Comparison of ENCODE assay signal across 19 cellular contexts in genomic region chr9:19442240-19442639, GRCh38. TPM values are rescaled to one million over a fixed set of nuclear protein-coding genes. Genes with fewer than 3 reads are reported as not detected.
DNase-seq lines count a peak whose midpoint lies in the region; ATAC-seq lines count a peak whose summit lies in the region.
"Had no signal": no experiment of that assay in that cellular context is flagged by ENCODE, and none has a peak within 500 bp of the region (broad histone marks: within the 10 kb centered on the region; RNA-seq: fewer than 3 reads in every experiment).

No MANE protein-coding gene starts in this region.

- H3K9me3 Mint-ChIP-seq in activated CD4-positive, alpha-beta T cell treated with anti-CD3 and anti-CD28 coated beads, Interleukin-2, amount 10 ng/mL, durations not matched to agents 24 days and 14 days: no peaks in the 10 kb centered on the region
- H3K9me3 Mint-ChIP-seq in activated CD4-positive, alpha-beta T cell treated with anti-CD3 and anti-CD28 coated beads for 36 hours (ENCODE audit: low read depth): no peaks in the 10 kb centered on the region
- no peaks in the 10 kb centered on the region for H3K9me3 Mint-ChIP-seq in CD4-positive, CD25-positive, alpha-beta regulatory T cell
- H3K9me3 Mint-ChIP-seq: brain, neural crest cell, WTC11 had no signal

- peak overlapping the region; percentile 7 for H3K27ac Mint-ChIP-seq in activated CD4-positive, alpha-beta T cell treated with anti-CD3 and anti-CD28 coated beads, Interleukin-2, amount 10 ng/mL, durations not matched to agents 24 days and 14 days
- H3K27ac Mint-ChIP-seq in activated CD4-positive, alpha-beta T cell treated with anti-CD3 and anti-CD28 coated beads for 36 hours: no peak overlapping the region
- H3K27ac Mint-ChIP-seq in CD4-positive, CD25-positive, alpha-beta regulatory T cell: peak overlapping the region in 1 of 3 donors; percentile 64
- H3K27ac Mint-ChIP-seq: brain had no signal

- ATAC-seq in activated CD4-positive, alpha-beta T cell treated with anti-CD3 and anti-CD28 coated beads for 36 hours: no peak
- ATAC-seq in CD4-positive, CD25-positive, alpha-beta regulatory T cell (ENCODE audit: low read depth in 2 of 2): no peak
- ATAC-seq: psoas muscle, WTC11 had no signal

- H3K36me3 Mint-ChIP-seq in activated CD4-positive, alpha-beta T cell treated with anti-CD3 and anti-CD28 coated beads, Interleukin-2, amount 10 ng/mL, durations not matched to agents 24 days and 14 days (ENCODE audit: low read depth): peaks cover 6% of the 10 kb centered on the region
- H3K36me3 Mint-ChIP-seq in activated CD4-positive, alpha-beta T cell treated with anti-CD3 and anti-CD28 coated beads for 36 hours (ENCODE audit: low read depth): peaks cover 4% of the 10 kb centered on the region
- peaks cover 41% of the 10 kb centered on the region for H3K36me3 Mint-ChIP-seq in CD4-positive, CD25-positive, alpha-beta regulatory T cell

- CTCF ChIA-PET in activated CD4-positive, alpha-beta T cell treated with anti-CD3 and anti-CD28 coated beads for 36 hours (lab: Charles Lee): interaction anchor here (0.7 to 1.1 kb wide), 3 partner anchors 15 to 268 kb away, joined by 3 to 4 read pairs (median 4); no protein-coding TSS in a partner anchor

- H3K27me3 Mint-ChIP-seq in activated CD4-positive, alpha-beta T cell treated with anti-CD3 and anti-CD28 coated beads, Interleukin-2, amount 10 ng/mL, durations not matched to agents 24 days and 14 days: no peaks in the 10 kb centered on the region
- no peaks in the 10 kb centered on the region for H3K27me3 Mint-ChIP-seq in activated CD4-positive, alpha-beta T cell treated with anti-CD3 and anti-CD28 coated beads for 36 hours
- no peaks in the 10 kb centered on the region for H3K27me3 Mint-ChIP-seq in CD4-positive, CD25-positive, alpha-beta regulatory T cell
- H3K27me3 Mint-ChIP-seq: activated naive CD8-positive, alpha-beta T cell; brain had no signal

- no peaks in the 10 kb centered on the region for H3K9me2 ChIP-seq in Karpas-422 (replicated peaks; ENCODE audit: insufficient read depth, low read length)

- H3K27ac ChIP-seq in CD4-positive, CD25-positive, alpha-beta regulatory T cell (ENCODE audit: insufficient read depth, low read length, poor library complexity, severe bottlenecking): no peak overlapping the region
- no peak overlapping the region for H3K27ac ChIP-seq in Karpas-422 (ENCODE audit: low read length)
- H3K27ac ChIP-seq: colonic mucosa, psoas muscle, thyroid gland had no signal

- POLR2A ChIA-PET in activated CD4-positive, alpha-beta T cell treated with anti-CD3 and anti-CD28 coated beads for 36 hours (lab: Charles Lee): no interaction called here

- H3K4me1 ChIP-seq in CD4-positive, CD25-positive, alpha-beta regulatory T cell (ENCODE audit: control insufficient read depth, insufficient read depth, low read length, poor library complexity, severe bottlenecking): no peaks in the 10 kb centered on the region
- peaks cover 7% of the 10 kb centered on the region; the same call in 1 of the 2 replicates for H3K4me1 ChIP-seq in Karpas-422 (ENCODE audit: low read length)
- H3K4me1 ChIP-seq: colonic mucosa, psoas muscle, thyroid gland had no signal

- peaks cover 13% of the 10 kb centered on the region for H3K4me1 Mint-ChIP-seq in activated CD4-positive, alpha-beta T cell treated with anti-CD3 and anti-CD28 coated beads, Interleukin-2, amount 10 ng/mL, durations not matched to agents 24 days and 14 days
- H3K4me1 Mint-ChIP-seq in activated CD4-positive, alpha-beta T cell treated with anti-CD3 and anti-CD28 coated beads for 36 hours: peaks cover 14% of the 10 kb centered on the region
- H3K4me1 Mint-ChIP-seq in CD4-positive, CD25-positive, alpha-beta regulatory T cell: peaks cover 6 to 15% (median 12%) of the 10 kb centered on the region in 4 donors
- H3K4me1 Mint-ChIP-seq: brain had no signal

- no peak for DNase-seq in activated CD4-positive, alpha-beta T cell treated with anti-CD3 and anti-CD28 coated beads, Interleukin-2, amount 10 ng/mL, durations not matched to agents 24 days and 14 days
- no peak for DNase-seq in activated CD4-positive, alpha-beta T cell treated with anti-CD3 and anti-CD28 coated beads for 36 hours
- no peak for DNase-seq in CD4-positive, CD25-positive, alpha-beta regulatory T cell
- no peak for DNase-seq in Karpas-422
- DNase-seq in kidney glomerular epithelial cell (lab: John Stamatoyannopoulos, UW): peak; percentile 6
- DNase-seq in ureter (ENCODE audit: low spot score): no peak
- no peak for DNase-seq in stimulated activated CD4-positive, alpha-beta T cell treated with anti-CD3 and anti-CD28 coated beads, Interleukin-4, amount 100 ng/mL, for 1 hour
- no peak for DNase-seq in NCI-H187 treated with DMSO at 0.1 percent for 48 hours (lab: John Stamatoyannopoulos, UW)
- DNase-seq: C1 segment of cervical spinal cord, colonic mucosa, DMS153, NCI-H1694 treated with DMSO at 0.1 percent for 48 hours, NCI-H446 treated with DMSO at 0.1 percent for 48 hours, psoas muscle, thyroid gland had no signal

- H3K4me3 ChIP-seq in CD4-positive, CD25-positive, alpha-beta regulatory T cell (ENCODE audit: low read depth, low read length): peak overlapping the region; percentile 82
- no peak overlapping the region for H3K4me3 ChIP-seq in Karpas-422 (ENCODE audit: low read length)
- H3K4me3 ChIP-seq: colonic mucosa, psoas muscle, thyroid gland had no signal

- intact Hi-C loops in activated CD4-positive, alpha-beta T cell treated with anti-CD3 and anti-CD28 coated beads, Interleukin-2, amount 10 ng/mL, durations not matched to agents 24 days and 14 days (cut with micrococcal nuclease): no loop called here
- intact Hi-C loops in activated CD4-positive, alpha-beta T cell treated with anti-CD3 and anti-CD28 coated beads for 36 hours (cut with DNase I, micrococcal nuclease): loop anchor here in 1 of 2 experiments (5.0 kb wide), 1 partner anchor 60 kb away; the partner anchor contains the start of gene RPS6

- no peaks in the 10 kb centered on the region for H3K27me3 ChIP-seq in CD4-positive, CD25-positive, alpha-beta regulatory T cell (ENCODE audit: control insufficient read depth, insufficient read depth, low read length)
- no peaks in the 10 kb centered on the region for H3K27me3 ChIP-seq in Karpas-422 (ENCODE audit: low read length)
- H3K27me3 ChIP-seq: colonic mucosa, thyroid gland had no signal

- H3K9me3 ChIP-seq in CD4-positive, CD25-positive, alpha-beta regulatory T cell (ENCODE audit: control insufficient read depth in 2 of 2, low read length in 2 of 2): no peaks in the 10 kb centered on the region
- no peaks in the 10 kb centered on the region for H3K9me3 ChIP-seq in Karpas-422 (ENCODE audit: low read length)
- H3K9me3 ChIP-seq: colonic mucosa, psoas muscle, thyroid gland had no signal

- no peaks in the 10 kb centered on the region for H3K79me2 ChIP-seq in Karpas-422 (ENCODE audit: low read length)

- H3K9ac ChIP-seq in Karpas-422 (ENCODE audit: low read length): no peak overlapping the region

- H3K4me3 Mint-ChIP-seq in activated CD4-positive, alpha-beta T cell treated with anti-CD3 and anti-CD28 coated beads, Interleukin-2, amount 10 ng/mL, durations not matched to agents 24 days and 14 days: no peak overlapping the region
- H3K4me3 Mint-ChIP-seq in activated CD4-positive, alpha-beta T cell treated with anti-CD3 and anti-CD28 coated beads for 36 hours: no peak overlapping the region
- H3K4me3 Mint-ChIP-seq in CD4-positive, CD25-positive, alpha-beta regulatory T cell: no peak overlapping the region
- H3K4me3 Mint-ChIP-seq: brain, neural crest cell, WTC11 had no signal

- H3K4me2 ChIP-seq in Karpas-422 (ENCODE audit: low read depth, low read length, poor library complexity, severe bottlenecking): peak overlapping the region; percentile 30

- H2AFZ ChIP-seq in Karpas-422 (ENCODE audit: low read length): 0 out of 2 replicates have a peak overlapping the region, but pooled peaks have one; percentile 34

- peaks cover 2% of the 10 kb centered on the region for H3K36me3 ChIP-seq in CD4-positive, CD25-positive, alpha-beta regulatory T cell (ENCODE audit: control insufficient read depth, insufficient read depth, low read length)
- no peaks in the 10 kb centered on the region for H3K36me3 ChIP-seq in Karpas-422 (ENCODE audit: insufficient read depth, low read length)
- H3K36me3 ChIP-seq: colonic mucosa, thyroid gland had no signal

- H4K20me1 ChIP-seq in Karpas-422 (ENCODE audit: insufficient read depth, low read depth, low read length): no peaks in the 10 kb centered on the region

RNA-seq across cellular contexts. Expression of gene ACER2, which starts 33.4 kb away (rescaled TPM):
- 0.96 and 1.3 TPM in 2 replicates for total RNA-seq in activated CD4-positive, alpha-beta T cell treated with anti-CD3 and anti-CD28 coated beads, Interleukin-2, amount 10 ng/mL, durations not matched to agents 24 days and 14 days
- 1 to 10 TPM; 1.5 to 1.6 TPM for total RNA-seq in activated CD4-positive, alpha-beta T cell treated with anti-CD3 and anti-CD28 coated beads for 36 hours
- 2.9 TPM for total RNA-seq in CD4-positive, CD25-positive, alpha-beta regulatory T cell
- 1 to 10 TPM in 1 of 4 donors, under 1 TPM in 3; 0.21 to 1.2 (median 0.80) TPM for polyA plus RNA-seq in CD4-positive, CD25-positive, alpha-beta regulatory T cell
- 0.87 and 1.1 TPM in 2 replicates for total RNA-seq in Karpas-422 (2014; rRNA removed; shearing (Covaris generic); ENCODE audit: low replicate concordance)
- 213 TPM for total RNA-seq in ureter

Comparison
In these comparisons a context has a peak if more than half of its experiments do, and no peak if none do; other contexts are left out.
1. RNA of gene ACER2, which starts 33.4 kb away (total RNA-seq): 213 TPM in ureter (single experiment); 2.9 TPM in CD4-positive, CD25-positive, alpha-beta regulatory T cell (single experiment), 1.5 to 1.6 TPM in activated CD4-positive, alpha-beta T cell treated with anti-CD3 and anti-CD28 coated beads for 36 hours, 0.87 to 1.1 TPM in Karpas-422 and 0.96 to 1.3 TPM in activated CD4-positive, alpha-beta T cell treated with anti-CD3 and anti-CD28 coated beads, Interleukin-2, amount 10 ng/mL, durations not matched to agents 24 days and 14 days; every median in the first group is over 10 times any median in the second.